Comparison of ENCODE assay signal across 11 cellular contexts in the genomic region with DNA sequence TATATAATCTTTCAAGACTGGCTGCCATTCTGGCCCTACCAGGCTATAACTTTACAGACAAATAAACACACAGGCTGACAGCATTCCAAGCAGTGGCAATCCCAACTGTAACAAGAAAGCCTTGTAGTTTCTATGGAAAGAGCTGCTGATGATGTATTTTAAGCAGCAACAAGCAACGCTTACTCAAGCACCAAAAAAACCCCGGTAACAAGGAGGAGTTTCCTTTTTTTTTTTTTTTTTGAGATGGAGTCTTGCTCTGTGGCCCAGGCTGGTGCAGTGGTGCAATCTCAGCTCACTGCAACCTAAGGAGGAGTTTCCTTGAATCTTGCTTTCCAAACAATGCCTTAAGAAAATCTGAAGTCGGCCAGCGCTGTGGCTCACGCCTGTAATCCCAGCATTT. TPM values are rescaled to one million over a fixed set of nuclear protein-coding genes. Genes with fewer than 3 reads are reported as not detected.
A peak's percentile ranks its signal among the peaks of the same experiment; 100 is the strongest.
DNase-seq lines count a peak whose midpoint lies in the region; TF ChIP-seq lines count a peak whose summit lies in the region.
"Had no signal": no experiment of that assay in that cellular context is flagged by ENCODE, and none has a peak within 500 bp of the region (broad histone marks: within the 10 kb centered on the region; RNA-seq: fewer than 3 reads in every experiment).

No MANE protein-coding gene starts in this region.

- H3K9me3 ChIP-seq in adipocyte (ENCODE audit: control insufficient read depth, low read length) (no peaks in the 10 kb centered on the region), prostate gland (no peaks in the 10 kb centered on the region)

- H3K4me3 ChIP-seq in adipocyte (ENCODE audit: low read length) (no peak overlapping the region), foreskin fibroblast (ENCODE audit: low read depth in 1 of 2, low read length in 2 of 2) (no peak overlapping the region), prostate gland (no peak overlapping the region)

- peaks cover 0 to 2% (median 0%) of the 10 kb centered on the region in 3 donors for H3K27me3 Mint-ChIP-seq in CD14-positive monocyte (ENCODE audit: low read depth in 3 of 3)
- no peaks in the 10 kb centered on the region for H3K27me3 Mint-ChIP-seq in activated naive CD4-positive, alpha-beta T cell treated with anti-CD3 and anti-CD28 coated beads for 36 hours (ENCODE audit: low read depth)

- peak overlapping the region in 1 of 2 donors; percentile 80 for H3K4me3 Mint-ChIP-seq in CD14-positive monocyte
- H3K4me3 Mint-ChIP-seq in activated naive CD4-positive, alpha-beta T cell treated with anti-CD3 and anti-CD28 coated beads for 36 hours: no peak overlapping the region

- H3K4me1 Mint-ChIP-seq in CD14-positive monocyte: peaks cover 37% of the 10 kb centered on the region
- H3K4me1 Mint-ChIP-seq in activated naive CD4-positive, alpha-beta T cell treated with anti-CD3 and anti-CD28 coated beads for 36 hours (ENCODE audit: low read depth): peaks cover 11% of the 10 kb centered on the region

- H3K36me3 Mint-ChIP-seq in CD14-positive monocyte: peaks cover 23 to 39% of the 10 kb centered on the region in 2 donors
- H3K36me3 Mint-ChIP-seq in activated naive CD4-positive, alpha-beta T cell treated with anti-CD3 and anti-CD28 coated beads for 36 hours (ENCODE audit: low read depth): peaks cover 24% of the 10 kb centered on the region

- intact Hi-C loops in CD14-positive monocyte (cut with micrococcal nuclease): loop anchor here (5.0 kb wide), 2 partner anchors 36 to 101 kb away; a partner anchor contains a TSS
- intact Hi-C loops in prostate gland (cut with DNase I): loop anchor here (5.0 kb wide), 1 partner anchor 101 kb away; a partner anchor contains a TSS
- intact Hi-C loops in activated naive CD4-positive, alpha-beta T cell treated with anti-CD3 and anti-CD28 coated beads for 36 hours (cut with micrococcal nuclease): loop anchor here (5.0 kb wide), 1 partner anchor 36 kb away; no protein-coding TSS in a partner anchor

- H3K4me1 ChIP-seq in adipocyte (ENCODE audit: control insufficient read depth, insufficient read depth, low read length): peaks cover 49% of the 10 kb centered on the region
- H3K4me1 ChIP-seq in prostate gland (replicated peaks): peaks cover 7% of the 10 kb centered on the region

- TF ChIP-seq POLR2A in prostate gland (IDR thresholded peaks at IDR 0.05): no peak

- DNase-seq in CD14-positive monocyte (ENCODE audit: low spot score) (no peak), adipocyte (ENCODE audit: low read depth) (peak; percentile 46), foreskin fibroblast (peak; percentile 38 to 51), prostate gland (ENCODE audit: low spot score) (no peak), COR-L47 (lab: John Stamatoyannopoulos, UW) (no peak), mucosa of gallbladder (ENCODE audit: low spot score) (no peak), HuH-7.5 (ENCODE audit: low spot score) (no peak)
- DNase-seq in activated naive CD4-positive, alpha-beta T cell treated with anti-CD3 and anti-CD28 coated beads for 36 hours: no peak
- DNase-seq: activated naive CD4-positive, alpha-beta T cell treated with anti-CD3 and anti-CD28 coated beads, Interleukin-2, amount 50 U/mL, for 16 hours; effector CD8-positive, alpha-beta T cell; NCI-H2107 had no signal

- H3K36me3 ChIP-seq in adipocyte (ENCODE audit: control insufficient read depth, insufficient read depth, low read length, severe bottlenecking) (peaks cover 14% of the 10 kb centered on the region), prostate gland (no peaks in the 10 kb centered on the region)

- peaks cover 2 to 9% (median 4%) of the 10 kb centered on the region in 7 donors for H3K9me3 Mint-ChIP-seq in CD14-positive monocyte
- H3K9me3 Mint-ChIP-seq in activated naive CD4-positive, alpha-beta T cell treated with anti-CD3 and anti-CD28 coated beads for 36 hours: no peaks in the 10 kb centered on the region

- WGBS in prostate gland: 47% methylated on average over 5 of the region's 5 CpGs

- H3K27ac ChIP-seq in prostate gland: peak overlapping the region; percentile 63 to 75

- peak overlapping the region; percentile 86 to 96 (median 92) for H3K27ac Mint-ChIP-seq in CD14-positive monocyte
- no peak overlapping the region for H3K27ac Mint-ChIP-seq in activated naive CD4-positive, alpha-beta T cell treated with anti-CD3 and anti-CD28 coated beads for 36 hours

- CTCF ChIA-PET in activated naive CD4-positive, alpha-beta T cell treated with anti-CD3 and anti-CD28 coated beads for 36 hours (lab: Charles Lee): interaction anchor here (0.6 to 4.8 kb wide), 9 partner anchors 15 to 164 kb away, joined by 3 to 26 read pairs (median 3); no protein-coding TSS in a partner anchor

- no peaks in the 10 kb centered on the region for H3K27me3 ChIP-seq in adipocyte (replicated peaks; ENCODE audit: control insufficient read depth, insufficient read depth, low read length)
- no peaks in the 10 kb centered on the region for H3K27me3 ChIP-seq in prostate gland (replicated peaks; ENCODE audit: insufficient read depth)

- H3K9ac ChIP-seq in adipocyte (ENCODE audit: low read length): peak overlapping the region; percentile 70

- TF ChIP-seq CTCF in CD14-positive monocyte (IDR thresholded peaks at IDR 0.05) (no peak), foreskin fibroblast (IDR thresholded peaks at IDR 0.05; ENCODE audit: low read depth, low read length) (no peak), prostate gland (IDR thresholded peaks at IDR 0.05) (no peak)

RNA-seq across cellular contexts. Expression of a gene that starts 23.1 kb away (rescaled TPM):
- 10 to 100 TPM; 64.4 to 65.8 TPM for polyA plus RNA-seq in CD14-positive monocyte
- 10 to 100 TPM; 30.0 to 45.2 TPM for total RNA-seq in prostate gland
- 10 to 100 TPM; 79.8 to 83.9 TPM for total RNA-seq in activated naive CD4-positive, alpha-beta T cell treated with anti-CD3 and anti-CD28 coated beads for 36 hours
- 47.3 TPM for total RNA-seq in mucosa of gallbladder

RNA-seq across cellular contexts. Expression of a gene that starts 27.2 kb away (rescaled TPM):
- 10 to 100 TPM; 42.4 to 46.4 TPM for polyA plus RNA-seq in CD14-positive monocyte
- total RNA-seq in prostate gland (10 to 100 TPM; 68.9 to 84.8 TPM), mucosa of gallbladder (62.3 TPM)
- total RNA-seq in activated naive CD4-positive, alpha-beta T cell treated with anti-CD3 and anti-CD28 coated beads for 36 hours: 10 to 100 TPM; 15.9 to 19.4 TPM

RNA-seq across cellular contexts. Expression of a gene that starts 28.6 kb away (rescaled TPM):
- polyA plus RNA-seq in CD14-positive monocyte: 10 to 100 TPM; 33.6 to 41.4 TPM
- total RNA-seq in prostate gland (10 to 100 TPM; 48.0 to 51.6 TPM), mucosa of gallbladder (33.4 TPM)
- total RNA-seq in activated naive CD4-positive, alpha-beta T cell treated with anti-CD3 and anti-CD28 coated beads for 36 hours: 10 to 100 TPM; 25.6 to 26.7 TPM

RNA-seq across cellular contexts. Expression of a gene that starts 38.9 kb away (rescaled TPM):
- under 1 TPM; 0.84 to 0.93 TPM for polyA plus RNA-seq in CD14-positive monocyte
- total RNA-seq in prostate gland: 1 to 10 TPM; 3.1 to 3.8 TPM
- total RNA-seq in activated naive CD4-positive, alpha-beta T cell treated with anti-CD3 and anti-CD28 coated beads for 36 hours: under 1 TPM; 0.17 to 0.31 TPM
- total RNA-seq in mucosa of gallbladder: 3.6 TPM

Comparison
In these comparisons a context has a peak if more than half of its experiments do, and no peak if none do; other contexts are left out.
1. DNase-seq: peak in adipocyte (single experiment) and foreskin fibroblast (2 of 2); none in CD14-positive monocyte (single experiment), prostate gland (single experiment), COR-L47 (single experiment), activated naive CD4-positive, alpha-beta T cell treated with anti-CD3 and anti-CD28 coated beads for 36 hours (single experiment), mucosa of gallbladder (single experiment) and HuH-7.5 (single experiment).